1 cellular context compared by ENCODE assay signal in genomic region chr6:3584611-3585010, GRCh38.
TF ChIP-seq lines count a peak whose summit lies in the region.

No MANE protein-coding gene starts in this region.

TF ChIP-seq in IMR-90, 13 proteins besides CTCF, POLR2A, EP300 and RAD21:
- TF ChIP-seq FOS (IDR thresholded peaks at IDR 0.05; ENCODE audit: low read depth, low read length) (no peak), MXI1 (IDR thresholded peaks at IDR 0.05; ENCODE audit: borderline replicate concordance, low read depth, low read length) (no peak), NFE2L2 (IDR thresholded peaks at IDR 0.05; ENCODE audit: low read depth, low read length) (no peak), RFX5 (IDR thresholded peaks at IDR 0.05; ENCODE audit: low read depth, low read length) (no peak), CEBPB (IDR thresholded peaks at IDR 0.05; ENCODE audit: low read depth, low read length) (no peak), MAZ (IDR thresholded peaks at IDR 0.05; ENCODE audit: borderline replicate concordance, low read depth, low read length) (no peak), ELK1 (IDR thresholded peaks at IDR 0.05; ENCODE audit: borderline replicate concordance, low read depth, low read length) (no peak), BHLHE40 (IDR thresholded peaks at IDR 0.05; ENCODE audit: low read depth, low read length) (no peak), USF2 (IDR thresholded peaks at IDR 0.05; ENCODE audit: low read depth, low read length) (no peak), RCOR1 (IDR thresholded peaks at IDR 0.05; ENCODE audit: insufficient replicate concordance, low read length) (no peak)
